Comparison of ENCODE assay signal across 1 cellular context in the genomic region with DNA sequence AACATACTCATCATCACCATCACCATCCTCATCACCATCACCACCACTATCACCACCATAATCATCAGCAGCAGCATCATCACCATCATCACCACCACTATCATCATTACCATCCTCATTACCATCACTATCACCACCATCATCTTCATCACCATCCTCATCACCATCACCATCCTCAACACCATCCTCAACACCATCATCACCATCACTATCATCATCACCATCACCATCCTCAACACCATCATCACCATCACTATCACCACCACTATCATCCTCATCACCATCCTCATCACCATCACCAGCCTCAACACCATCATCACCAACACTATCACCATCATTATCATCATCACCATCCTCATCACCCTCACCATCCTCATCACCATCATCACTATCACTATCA.
TF ChIP-seq lines count a peak whose summit lies in the region.

No MANE protein-coding gene starts in this region.

TF ChIP-seq in K562, 482 proteins besides CTCF, POLR2A, EP300 and RAD21 (continued from another document and continues in another):
- TF ChIP-seq, protein P1, sequence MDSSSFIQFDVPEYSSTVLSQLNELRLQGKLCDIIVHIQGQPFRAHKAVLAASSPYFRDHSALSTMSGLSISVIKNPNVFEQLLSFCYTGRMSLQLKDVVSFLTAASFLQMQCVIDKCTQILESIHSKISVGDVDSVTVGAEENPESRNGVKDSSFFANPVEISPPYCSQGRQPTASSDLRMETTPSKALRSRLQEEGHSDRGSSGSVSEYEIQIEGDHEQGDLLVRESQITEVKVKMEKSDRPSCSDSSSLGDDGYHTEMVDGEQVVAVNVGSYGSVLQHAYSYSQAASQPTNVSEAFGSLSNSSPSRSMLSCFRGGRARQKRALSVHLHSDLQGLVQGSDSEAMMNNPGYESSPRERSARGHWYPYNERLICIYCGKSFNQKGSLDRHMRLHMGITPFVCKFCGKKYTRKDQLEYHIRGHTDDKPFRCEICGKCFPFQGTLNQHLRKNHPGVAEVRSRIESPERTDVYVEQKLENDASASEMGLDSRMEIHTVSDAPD (CRISPR knock-in tag; IDR thresholded peaks at IDR 0.05), result no peak
- TF ChIP-seq HDAC1 (IDR thresholded peaks at IDR 0.05), result peak in 1 of 2 experiments; percentile 88; a peak in 1 of 4 replicates
- TF ChIP-seq RFX7 (CRISPR knock-in tag; IDR thresholded peaks at IDR 0.05), result no peak
- no peak for TF ChIP-seq MAZ (CRISPR knock-in tag; conservative IDR thresholded peaks at IDR 0.05 in 1 of 2, IDR thresholded peaks at IDR 0.05 in 1 of 2)
- TF ChIP-seq, protein P2, sequence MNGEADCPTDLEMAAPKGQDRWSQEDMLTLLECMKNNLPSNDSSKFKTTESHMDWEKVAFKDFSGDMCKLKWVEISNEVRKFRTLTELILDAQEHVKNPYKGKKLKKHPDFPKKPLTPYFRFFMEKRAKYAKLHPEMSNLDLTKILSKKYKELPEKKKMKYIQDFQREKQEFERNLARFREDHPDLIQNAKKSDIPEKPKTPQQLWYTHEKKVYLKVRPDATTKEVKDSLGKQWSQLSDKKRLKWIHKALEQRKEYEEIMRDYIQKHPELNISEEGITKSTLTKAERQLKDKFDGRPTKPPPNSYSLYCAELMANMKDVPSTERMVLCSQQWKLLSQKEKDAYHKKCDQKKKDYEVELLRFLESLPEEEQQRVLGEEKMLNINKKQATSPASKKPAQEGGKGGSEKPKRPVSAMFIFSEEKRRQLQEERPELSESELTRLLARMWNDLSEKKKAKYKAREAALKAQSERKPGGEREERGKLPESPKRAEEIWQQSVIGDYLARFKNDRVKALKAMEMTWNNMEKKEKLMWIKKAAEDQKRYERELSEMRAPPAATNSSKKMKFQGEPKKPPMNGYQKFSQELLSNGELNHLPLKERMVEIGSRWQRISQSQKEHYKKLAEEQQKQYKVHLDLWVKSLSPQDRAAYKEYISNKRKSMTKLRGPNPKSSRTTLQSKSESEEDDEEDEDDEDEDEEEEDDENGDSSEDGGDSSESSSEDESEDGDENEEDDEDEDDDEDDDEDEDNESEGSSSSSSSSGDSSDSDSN (IDR thresholded peaks at IDR 0.05; ENCODE audit: borderline replicate concordance in 1 of 2, low read depth in 2 of 2, low read length in 2 of 2), result no peak
- TF ChIP-seq TCFL5 (CRISPR knock-in tag; conservative IDR thresholded peaks at IDR 0.05), result no peak
- TF ChIP-seq ZBTB17 (CRISPR knock-in tag; IDR thresholded peaks at IDR 0.05), result no peak
- TF ChIP-seq, protein P3, sequence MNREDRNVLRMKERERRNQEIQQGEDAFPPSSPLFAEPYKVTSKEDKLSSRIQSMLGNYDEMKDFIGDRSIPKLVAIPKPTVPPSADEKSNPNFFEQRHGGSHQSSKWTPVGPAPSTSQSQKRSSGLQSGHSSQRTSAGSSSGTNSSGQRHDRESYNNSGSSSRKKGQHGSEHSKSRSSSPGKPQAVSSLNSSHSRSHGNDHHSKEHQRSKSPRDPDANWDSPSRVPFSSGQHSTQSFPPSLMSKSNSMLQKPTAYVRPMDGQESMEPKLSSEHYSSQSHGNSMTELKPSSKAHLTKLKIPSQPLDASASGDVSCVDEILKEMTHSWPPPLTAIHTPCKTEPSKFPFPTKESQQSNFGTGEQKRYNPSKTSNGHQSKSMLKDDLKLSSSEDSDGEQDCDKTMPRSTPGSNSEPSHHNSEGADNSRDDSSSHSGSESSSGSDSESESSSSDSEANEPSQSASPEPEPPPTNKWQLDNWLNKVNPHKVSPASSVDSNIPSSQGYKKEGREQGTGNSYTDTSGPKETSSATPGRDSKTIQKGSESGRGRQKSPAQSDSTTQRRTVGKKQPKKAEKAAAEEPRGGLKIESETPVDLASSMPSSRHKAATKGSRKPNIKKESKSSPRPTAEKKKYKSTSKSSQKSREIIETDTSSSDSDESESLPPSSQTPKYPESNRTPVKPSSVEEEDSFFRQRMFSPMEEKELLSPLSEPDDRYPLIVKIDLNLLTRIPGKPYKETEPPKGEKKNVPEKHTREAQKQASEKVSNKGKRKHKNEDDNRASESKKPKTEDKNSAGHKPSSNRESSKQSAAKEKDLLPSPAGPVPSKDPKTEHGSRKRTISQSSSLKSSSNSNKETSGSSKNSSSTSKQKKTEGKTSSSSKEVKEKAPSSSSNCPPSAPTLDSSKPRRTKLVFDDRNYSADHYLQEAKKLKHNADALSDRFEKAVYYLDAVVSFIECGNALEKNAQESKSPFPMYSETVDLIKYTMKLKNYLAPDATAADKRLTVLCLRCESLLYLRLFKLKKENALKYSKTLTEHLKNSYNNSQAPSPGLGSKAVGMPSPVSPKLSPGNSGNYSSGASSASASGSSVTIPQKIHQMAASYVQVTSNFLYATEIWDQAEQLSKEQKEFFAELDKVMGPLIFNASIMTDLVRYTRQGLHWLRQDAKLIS (CRISPR knock-in tag; IDR thresholded peaks at IDR 0.05), result no peak
- no peak for TF ChIP-seq CAMTA2 (CRISPR knock-in tag; conservative IDR thresholded peaks at IDR 0.05)
- TF ChIP-seq MCM7 (IDR thresholded peaks at IDR 0.05), result 0 out of 4 replicates have a peak, but pooled peaks of 1 of the 2 experiments have one; percentile 27
- peak; percentile 80; the same call in 1 of the 2 replicates for TF ChIP-seq HDGF (IDR thresholded peaks at IDR 0.05)
- TF ChIP-seq, protein P4, sequence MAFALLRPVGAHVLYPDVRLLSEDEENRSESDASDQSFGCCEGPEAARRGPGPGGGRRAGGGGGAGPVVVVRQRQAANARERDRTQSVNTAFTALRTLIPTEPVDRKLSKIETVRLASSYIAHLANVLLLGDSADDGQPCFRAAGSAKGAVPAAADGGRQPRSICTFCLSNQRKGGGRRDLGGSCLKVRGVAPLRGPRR (CRISPR knock-in tag; IDR thresholded peaks at IDR 0.05), result no peak
- TF ChIP-seq IFI16 (CRISPR knock-in tag; IDR thresholded peaks at IDR 0.05), result no peak
- no peak for TF ChIP-seq ETS2 (tag; IDR thresholded peaks at IDR 0.05; ENCODE audit: borderline replicate concordance, poor library complexity, severe bottlenecking)
- TF ChIP-seq MIER1 (IDR thresholded peaks at IDR 0.05; ENCODE audit: low read depth), result no peak
- peak; percentile 41 for TF ChIP-seq KDM5B (IDR thresholded peaks at IDR 0.05; ENCODE audit: insufficient replicate concordance, low read depth, low read length)
- peak; percentile 66; the same call in 1 of the 2 replicates for TF ChIP-seq CTBP1 (IDR thresholded peaks at IDR 0.05; ENCODE audit: borderline replicate concordance)
- no peak for TF ChIP-seq ZC3H11A (IDR thresholded peaks at IDR 0.05; ENCODE audit: low read depth, low read length)
- TF ChIP-seq, protein P5, sequence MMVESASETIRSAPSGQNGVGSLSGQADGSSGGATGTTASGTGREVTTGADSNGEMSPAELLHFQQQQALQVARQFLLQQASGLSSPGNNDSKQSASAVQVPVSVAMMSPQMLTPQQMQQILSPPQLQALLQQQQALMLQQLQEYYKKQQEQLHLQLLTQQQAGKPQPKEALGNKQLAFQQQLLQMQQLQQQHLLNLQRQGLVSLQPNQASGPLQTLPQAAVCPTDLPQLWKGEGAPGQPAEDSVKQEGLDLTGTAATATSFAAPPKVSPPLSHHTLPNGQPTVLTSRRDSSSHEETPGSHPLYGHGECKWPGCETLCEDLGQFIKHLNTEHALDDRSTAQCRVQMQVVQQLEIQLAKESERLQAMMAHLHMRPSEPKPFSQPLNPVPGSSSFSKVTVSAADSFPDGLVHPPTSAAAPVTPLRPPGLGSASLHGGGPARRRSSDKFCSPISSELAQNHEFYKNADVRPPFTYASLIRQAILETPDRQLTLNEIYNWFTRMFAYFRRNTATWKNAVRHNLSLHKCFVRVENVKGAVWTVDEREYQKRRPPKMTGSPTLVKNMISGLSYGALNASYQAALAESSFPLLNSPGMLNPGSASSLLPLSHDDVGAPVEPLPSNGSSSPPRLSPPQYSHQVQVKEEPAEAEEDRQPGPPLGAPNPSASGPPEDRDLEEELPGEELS (CRISPR knock-in tag; IDR thresholded peaks at IDR 0.05; ENCODE audit: borderline replicate concordance), result no peak
- no peak for TF ChIP-seq FOXJ2 (tag; IDR thresholded peaks at IDR 0.05)
- peak; percentile 62; the same call in 1 of the 2 replicates for TF ChIP-seq DIDO1 (tag; IDR thresholded peaks at IDR 0.05; ENCODE audit: low read depth)
- no peak for TF ChIP-seq HEY1 (CRISPR knock-in tag; IDR thresholded peaks at IDR 0.05; ENCODE audit: borderline replicate concordance)
- TF ChIP-seq, protein P6, sequence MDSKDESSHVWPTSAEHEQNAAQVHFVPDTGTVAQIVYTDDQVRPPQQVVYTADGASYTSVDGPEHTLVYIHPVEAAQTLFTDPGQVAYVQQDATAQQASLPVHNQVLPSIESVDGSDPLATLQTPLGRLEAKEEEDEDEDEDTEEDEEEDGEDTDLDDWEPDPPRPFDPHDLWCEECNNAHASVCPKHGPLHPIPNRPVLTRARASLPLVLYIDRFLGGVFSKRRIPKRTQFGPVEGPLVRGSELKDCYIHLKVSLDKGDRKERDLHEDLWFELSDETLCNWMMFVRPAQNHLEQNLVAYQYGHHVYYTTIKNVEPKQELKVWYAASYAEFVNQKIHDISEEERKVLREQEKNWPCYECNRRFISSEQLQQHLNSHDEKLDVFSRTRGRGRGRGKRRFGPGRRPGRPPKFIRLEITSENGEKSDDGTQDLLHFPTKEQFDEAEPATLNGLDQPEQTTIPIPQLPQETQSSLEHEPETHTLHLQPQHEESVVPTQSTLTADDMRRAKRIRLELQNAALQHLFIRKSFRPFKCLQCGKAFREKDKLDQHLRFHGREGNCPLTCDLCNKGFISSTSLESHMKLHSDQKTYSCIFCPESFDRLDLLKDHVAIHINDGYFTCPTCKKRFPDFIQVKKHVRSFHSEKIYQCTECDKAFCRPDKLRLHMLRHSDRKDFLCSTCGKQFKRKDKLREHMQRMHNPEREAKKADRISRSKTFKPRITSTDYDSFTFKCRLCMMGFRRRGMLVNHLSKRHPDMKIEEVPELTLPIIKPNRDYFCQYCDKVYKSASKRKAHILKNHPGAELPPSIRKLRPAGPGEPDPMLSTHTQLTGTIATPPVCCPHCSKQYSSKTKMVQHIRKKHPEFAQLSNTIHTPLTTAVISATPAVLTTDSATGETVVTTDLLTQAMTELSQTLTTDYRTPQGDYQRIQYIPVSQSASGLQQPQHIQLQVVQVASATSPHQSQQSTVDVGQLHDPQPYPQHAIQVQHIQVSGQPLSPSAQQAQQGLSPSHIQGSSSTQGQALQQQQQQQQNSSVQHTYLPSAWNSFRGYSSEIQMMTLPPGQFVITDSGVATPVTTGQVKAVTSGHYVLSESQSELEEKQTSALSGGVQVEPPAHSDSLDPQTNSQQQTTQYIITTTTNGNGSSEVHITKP (IDR thresholded peaks at IDR 0.05; ENCODE audit: partially characterized antibody), result no peak
- peak; percentile 88 for TF ChIP-seq ARHGAP35 (IDR thresholded peaks at IDR 0.05; ENCODE audit: partially characterized antibody)
- no peak for TF ChIP-seq C11orf30 (IDR thresholded peaks at IDR 0.05; ENCODE audit: low read depth)
- TF ChIP-seq ELF4 (CRISPR knock-in tag; IDR thresholded peaks at IDR 0.05), result peak; percentile 86
- no peak for TF ChIP-seq ZNF431 (CRISPR knock-in tag; IDR thresholded peaks at IDR 0.05)
- TF ChIP-seq, protein P7, sequence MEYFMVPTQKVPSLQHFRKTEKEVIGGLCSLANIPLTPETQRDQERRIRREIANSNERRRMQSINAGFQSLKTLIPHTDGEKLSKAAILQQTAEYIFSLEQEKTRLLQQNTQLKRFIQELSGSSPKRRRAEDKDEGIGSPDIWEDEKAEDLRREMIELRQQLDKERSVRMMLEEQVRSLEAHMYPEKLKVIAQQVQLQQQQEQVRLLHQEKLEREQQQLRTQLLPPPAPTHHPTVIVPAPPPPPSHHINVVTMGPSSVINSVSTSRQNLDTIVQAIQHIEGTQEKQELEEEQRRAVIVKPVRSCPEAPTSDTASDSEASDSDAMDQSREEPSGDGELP (CRISPR knock-in tag; IDR thresholded peaks at IDR 0.05; ENCODE audit: borderline replicate concordance), result no peak
- TF ChIP-seq, protein P8, sequence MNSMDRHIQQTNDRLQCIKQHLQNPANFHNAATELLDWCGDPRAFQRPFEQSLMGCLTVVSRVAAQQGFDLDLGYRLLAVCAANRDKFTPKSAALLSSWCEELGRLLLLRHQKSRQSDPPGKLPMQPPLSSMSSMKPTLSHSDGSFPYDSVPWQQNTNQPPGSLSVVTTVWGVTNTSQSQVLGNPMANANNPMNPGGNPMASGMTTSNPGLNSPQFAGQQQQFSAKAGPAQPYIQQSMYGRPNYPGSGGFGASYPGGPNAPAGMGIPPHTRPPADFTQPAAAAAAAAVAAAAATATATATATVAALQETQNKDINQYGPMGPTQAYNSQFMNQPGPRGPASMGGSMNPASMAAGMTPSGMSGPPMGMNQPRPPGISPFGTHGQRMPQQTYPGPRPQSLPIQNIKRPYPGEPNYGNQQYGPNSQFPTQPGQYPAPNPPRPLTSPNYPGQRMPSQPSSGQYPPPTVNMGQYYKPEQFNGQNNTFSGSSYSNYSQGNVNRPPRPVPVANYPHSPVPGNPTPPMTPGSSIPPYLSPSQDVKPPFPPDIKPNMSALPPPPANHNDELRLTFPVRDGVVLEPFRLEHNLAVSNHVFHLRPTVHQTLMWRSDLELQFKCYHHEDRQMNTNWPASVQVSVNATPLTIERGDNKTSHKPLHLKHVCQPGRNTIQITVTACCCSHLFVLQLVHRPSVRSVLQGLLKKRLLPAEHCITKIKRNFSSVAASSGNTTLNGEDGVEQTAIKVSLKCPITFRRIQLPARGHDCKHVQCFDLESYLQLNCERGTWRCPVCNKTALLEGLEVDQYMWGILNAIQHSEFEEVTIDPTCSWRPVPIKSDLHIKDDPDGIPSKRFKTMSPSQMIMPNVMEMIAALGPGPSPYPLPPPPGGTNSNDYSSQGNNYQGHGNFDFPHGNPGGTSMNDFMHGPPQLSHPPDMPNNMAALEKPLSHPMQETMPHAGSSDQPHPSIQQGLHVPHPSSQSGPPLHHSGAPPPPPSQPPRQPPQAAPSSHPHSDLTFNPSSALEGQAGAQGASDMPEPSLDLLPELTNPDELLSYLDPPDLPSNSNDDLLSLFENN (IDR thresholded peaks at IDR 0.05; ENCODE audit: low read depth in 2 of 2, low read length in 2 of 2), result no peak
- no peak for TF ChIP-seq CXXC5 (CRISPR knock-in tag; IDR thresholded peaks at IDR 0.05)
- TF ChIP-seq MTA1 (IDR thresholded peaks at IDR 0.05; ENCODE audit: borderline replicate concordance), result peak; percentile 40
- TF ChIP-seq POLR3G (IDR thresholded peaks at IDR 0.05; ENCODE audit: extremely low read depth, insufficient read length, insufficient replicate concordance), result no peak
- no peak for TF ChIP-seq ATF1 (CRISPR knock-in tag; IDR thresholded peaks at IDR 0.05)
- 0 out of 2 replicates have a peak, but pooled peaks have one; percentile 9 for TF ChIP-seq ATF1 (tag; IDR thresholded peaks at IDR 0.05)
- TF ChIP-seq, protein P9, sequence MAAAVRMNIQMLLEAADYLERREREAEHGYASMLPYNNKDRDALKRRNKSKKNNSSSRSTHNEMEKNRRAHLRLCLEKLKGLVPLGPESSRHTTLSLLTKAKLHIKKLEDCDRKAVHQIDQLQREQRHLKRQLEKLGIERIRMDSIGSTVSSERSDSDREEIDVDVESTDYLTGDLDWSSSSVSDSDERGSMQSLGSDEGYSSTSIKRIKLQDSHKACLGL (CRISPR knock-in tag; IDR thresholded peaks at IDR 0.05; ENCODE audit: borderline replicate concordance, poor library complexity, severe bottlenecking), result no peak
- no peak for TF ChIP-seq BDP1 (IDR thresholded peaks at IDR 0.05; ENCODE audit: insufficient read depth, insufficient read length)
- TF ChIP-seq KHSRP (IDR thresholded peaks at IDR 0.05), result no peak
- TF ChIP-seq RCOR1 (IDR thresholded peaks at IDR 0.05; ENCODE audit: borderline replicate concordance in 1 of 2, low read depth in 2 of 2, low read length in 2 of 2), result peak in 1 of 2 experiments; percentile 4; a peak in 1 of 4 replicates
- TF ChIP-seq SAFB (IDR thresholded peaks at IDR 0.05; ENCODE audit: borderline replicate concordance, low read depth, low read length), result no peak
- TF ChIP-seq TRIM24 (IDR thresholded peaks at IDR 0.05), result 0 out of 4 replicates have a peak, but pooled peaks of 1 of the 2 experiments have one; percentile 16
